12 cellular contexts compared by ENCODE assay signal in the genomic region with DNA sequence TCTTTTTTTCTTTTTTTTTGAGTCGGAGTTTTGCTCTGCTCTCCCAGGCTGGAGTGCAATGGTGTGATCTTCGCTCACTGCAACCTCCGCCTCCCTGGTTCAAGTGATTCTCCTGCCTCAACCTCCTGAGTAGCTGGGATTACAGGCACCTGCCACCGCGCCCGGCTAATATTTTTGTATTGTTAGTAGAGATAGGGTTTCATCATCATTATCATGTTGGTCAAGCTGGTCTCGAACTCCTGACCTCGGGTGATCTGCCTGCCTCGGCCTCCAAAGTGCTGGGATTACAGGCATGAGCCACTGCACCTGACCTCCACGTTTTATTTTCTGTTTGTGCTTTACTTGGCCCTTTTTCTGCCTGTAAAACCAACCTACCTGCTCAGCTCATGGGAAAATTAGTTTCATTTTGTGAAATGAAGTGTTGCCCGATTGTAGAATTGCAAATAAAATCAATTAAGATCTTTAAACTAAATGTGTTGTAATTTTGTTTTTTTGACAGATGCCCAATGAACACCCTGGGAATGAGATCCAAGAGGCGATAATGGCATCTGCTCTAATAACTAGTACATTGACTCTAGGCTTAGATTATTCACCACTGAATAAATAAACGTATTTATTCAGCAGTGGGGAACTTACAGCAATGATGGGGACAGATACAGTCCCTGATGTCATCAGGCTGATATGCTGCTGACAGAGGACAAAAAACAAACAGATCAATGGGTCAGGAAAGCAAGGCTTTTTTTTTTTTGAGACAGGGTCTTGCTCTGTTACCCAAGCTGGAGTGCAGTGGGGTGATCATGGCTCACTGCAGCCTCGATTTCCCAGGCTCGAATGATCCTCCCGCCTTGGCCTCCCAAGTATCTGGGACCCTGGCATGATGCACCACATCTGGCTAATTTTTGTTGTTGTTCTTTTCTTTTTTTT. TPM values are rescaled to one million over a fixed set of nuclear protein-coding genes. Genes with fewer than 3 reads are reported as not detected.
DNase-seq lines count a peak whose midpoint lies in the region; TF ChIP-seq lines count a peak whose summit lies in the region.
"Had no signal": no experiment of that assay in that cellular context is flagged by ENCODE, and none has a peak within 500 bp of the region (broad histone marks: within the 10 kb centered on the region; RNA-seq: fewer than 3 reads in every experiment).

No MANE protein-coding gene starts in this region.

- peaks cover 9% of the 10 kb centered on the region for H3K36me3 Mint-ChIP-seq in activated T-helper 2 cell treated with anti-CD3 and anti-CD28 coated beads, Interferon-gamma antibody, Interleukin-2, Interleukin-4, amounts not matched to agents 10 μg/mL and 5 μg/mL and 100 μg/mL, durations not matched to agents 14 hours and 24 hours and 36 hours (ENCODE audit: low read depth)
- H3K36me3 Mint-ChIP-seq in nephron (ENCODE audit: low read depth) = peaks cover 10% of the 10 kb centered on the region

- TF ChIP-seq CTCF in nephron (IDR thresholded peaks at IDR 0.05; ENCODE audit: unreplicated experiment in 3 of 3) = no peak
- TF ChIP-seq CTCF in esophagus squamous epithelium (IDR thresholded peaks at IDR 0.05) = no peak
- TF ChIP-seq CTCF in sigmoid colon (IDR thresholded peaks at IDR 0.05) = no peak

- no peaks in the 10 kb centered on the region for H3K27me3 Mint-ChIP-seq in activated T-helper 2 cell treated with anti-CD3 and anti-CD28 coated beads, Interferon-gamma antibody, Interleukin-2, Interleukin-4, amounts not matched to agents 10 μg/mL and 5 μg/mL and 100 μg/mL, durations not matched to agents 14 hours and 24 hours and 36 hours (ENCODE audit: low read depth)
- H3K27me3 Mint-ChIP-seq in nephron (ENCODE audit: low read depth) = no peaks in the 10 kb centered on the region

- peak overlapping the region; percentile 55 for H3K27ac Mint-ChIP-seq in activated T-helper 2 cell treated with anti-CD3 and anti-CD28 coated beads, Interferon-gamma antibody, Interleukin-2, Interleukin-4, amounts not matched to agents 10 μg/mL and 5 μg/mL and 100 μg/mL, durations not matched to agents 14 hours and 24 hours and 36 hours
- H3K27ac Mint-ChIP-seq in nephron = peak overlapping the region; percentile 40 to 88 (median 66)

- no peaks in the 10 kb centered on the region for H3K36me3 ChIP-seq in esophagus squamous epithelium
- H3K36me3 ChIP-seq in sigmoid colon = no peaks in the 10 kb centered on the region

- H3K4me3 Mint-ChIP-seq in activated T-helper 2 cell treated with anti-CD3 and anti-CD28 coated beads, Interferon-gamma antibody, Interleukin-2, Interleukin-4, amounts not matched to agents 10 μg/mL and 5 μg/mL and 100 μg/mL, durations not matched to agents 14 hours and 24 hours and 36 hours (ENCODE audit: low read depth) = peak overlapping the region; percentile 60
- peak overlapping the region; percentile 70 to 80 (median 78) for H3K4me3 Mint-ChIP-seq in nephron

- 87 to 88% methylated on average over 16 of the region's 16 CpGs for WGBS in esophagus squamous epithelium, 2 donors
- WGBS in sigmoid colon, 2 donors = 93 to 94% methylated on average over 16 of the region's 16 CpGs

- H3K27me3 ChIP-seq in esophagus squamous epithelium (no peaks in the 10 kb centered on the region), sigmoid colon (no peaks in the 10 kb centered on the region)
- H3K27me3 ChIP-seq: heart left ventricle had no signal

- H3K9me3 ChIP-seq in esophagus squamous epithelium (no peaks in the 10 kb centered on the region), sigmoid colon (no peaks in the 10 kb centered on the region)
- H3K9me3 ChIP-seq: heart left ventricle had no signal

- DNase-seq in DMS153 (lab: John Stamatoyannopoulos, UW) (peak; percentile 25), DMS153 treated with DMSO at 0.1 percent for 48 hours (lab: John Stamatoyannopoulos, UW; ENCODE audit: unreplicated experiment) (no peak), HEK293T (ENCODE audit: extremely low spot score) (no peak), esophagus squamous epithelium (lab: John Stamatoyannopoulos, UW) (no peak), COR-L47 (lab: John Stamatoyannopoulos, UW) (no peak), sigmoid colon (no peak)
- DNase-seq in activated T-helper 2 cell treated with anti-CD3 and anti-CD28 coated beads, Interferon-gamma antibody, Interleukin-2, Interleukin-4, amounts not matched to agents 10 μg/mL and 5 μg/mL and 100 μg/mL, durations not matched to agents 14 hours and 24 hours and 36 hours (ENCODE audit: low spot score) = no peak
- DNase-seq: caudate nucleus, heart left ventricle, NCI-H1105 had no signal

- peak overlapping the region in 1 of 4 donors; percentile 11 for H3K27ac ChIP-seq in esophagus squamous epithelium
- peak overlapping the region in 1 of 4 donors; percentile 99 for H3K27ac ChIP-seq in sigmoid colon

- H3K4me1 ChIP-seq in esophagus squamous epithelium (peaks cover 25 to 75% (median 38%) of the 10 kb centered on the region in 3 donors), sigmoid colon (peaks cover 4 to 29% (median 23%) of the 10 kb centered on the region in 4 donors)

- POLR2A ChIA-PET in HEK293T (lab: Yijun Ruan, JAX) = no interaction called here

- no peaks in the 10 kb centered on the region for H3K9me3 Mint-ChIP-seq in activated T-helper 2 cell treated with anti-CD3 and anti-CD28 coated beads, Interferon-gamma antibody, Interleukin-2, Interleukin-4, amounts not matched to agents 10 μg/mL and 5 μg/mL and 100 μg/mL, durations not matched to agents 14 hours and 24 hours and 36 hours
- H3K9me3 Mint-ChIP-seq in nephron = no peaks in the 10 kb centered on the region

- TF ChIP-seq POLR2A in esophagus squamous epithelium (IDR thresholded peaks at IDR 0.05) = no peak
- no peak for TF ChIP-seq POLR2A in sigmoid colon (IDR thresholded peaks at IDR 0.05)

- peaks cover 16% of the 10 kb centered on the region for H3K4me1 Mint-ChIP-seq in activated T-helper 2 cell treated with anti-CD3 and anti-CD28 coated beads, Interferon-gamma antibody, Interleukin-2, Interleukin-4, amounts not matched to agents 10 μg/mL and 5 μg/mL and 100 μg/mL, durations not matched to agents 14 hours and 24 hours and 36 hours (ENCODE audit: low read depth)
- H3K4me1 Mint-ChIP-seq in nephron = peaks cover 21% of the 10 kb centered on the region

- intact Hi-C loops in activated T-helper 2 cell treated with anti-CD3 and anti-CD28 coated beads, Interferon-gamma antibody, Interleukin-2, Interleukin-4, amounts not matched to agents 10 μg/mL and 5 μg/mL and 100 μg/mL, durations not matched to agents 14 hours and 24 hours and 36 hours (cut with micrococcal nuclease) = no loop called here
- intact Hi-C loops in esophagus squamous epithelium (cut with DNase I) (no loop called here), sigmoid colon (cut with DNase I) (no loop called here)

- CTCF ChIA-PET in HEK293T (lab: Yijun Ruan, JAX) = interaction anchor here (0.6 kb wide), 2 partner anchors 9 to 93 kb away, joined by 4 read pairs; no protein-coding TSS in a partner anchor

- no peak for TF ChIP-seq EP300 in sigmoid colon (IDR thresholded peaks at IDR 0.05)

- H3K4me3 ChIP-seq in esophagus squamous epithelium = no peak overlapping the region
- H3K4me3 ChIP-seq in sigmoid colon = no peak overlapping the region
- H3K4me3 ChIP-seq: heart left ventricle, skin epidermis had no signal

TF ChIP-seq in HEK293T, 16 proteins besides CTCF, POLR2A, EP300 and RAD21:
- 0 out of 2 replicates have a peak, but pooled peaks have one; percentile 13 for TF ChIP-seq ZNF384 (IDR thresholded peaks at IDR 0.05)
- TF ChIP-seq, protein P1, sequence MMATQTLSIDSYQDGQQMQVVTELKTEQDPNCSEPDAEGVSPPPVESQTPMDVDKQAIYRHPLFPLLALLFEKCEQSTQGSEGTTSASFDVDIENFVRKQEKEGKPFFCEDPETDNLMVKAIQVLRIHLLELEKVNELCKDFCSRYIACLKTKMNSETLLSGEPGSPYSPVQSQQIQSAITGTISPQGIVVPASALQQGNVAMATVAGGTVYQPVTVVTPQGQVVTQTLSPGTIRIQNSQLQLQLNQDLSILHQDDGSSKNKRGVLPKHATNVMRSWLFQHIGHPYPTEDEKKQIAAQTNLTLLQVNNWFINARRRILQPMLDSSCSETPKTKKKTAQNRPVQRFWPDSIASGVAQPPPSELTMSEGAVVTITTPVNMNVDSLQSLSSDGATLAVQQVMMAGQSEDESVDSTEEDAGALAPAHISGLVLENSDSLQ (IDR thresholded peaks at IDR 0.05) = no peak

RNA-seq across cellular contexts. Expression of a gene that starts 2.2 kb away (rescaled TPM):
- 85.9 and 86.1 TPM in 2 replicates for total RNA-seq in activated T-helper 2 cell treated with anti-CD3 and anti-CD28 coated beads, Interferon-gamma antibody, Interleukin-2, Interleukin-4, amounts not matched to agents 10 μg/mL and 5 μg/mL and 100 μg/mL, durations not matched to agents 14 hours and 24 hours and 36 hours
- total RNA-seq in esophagus squamous epithelium (10 to 100 TPM; 11.3 to 44.0 (median 26.0) TPM), sigmoid colon (10 to 100 TPM; 17.5 to 42.1 (median 28.7) TPM)
- 100 to 1,000 TPM in 1 of 3 donors, 10 to 100 TPM in 2; 67.0 to 103 (median 82.9) TPM for polyA plus RNA-seq in sigmoid colon

RNA-seq across cellular contexts. Expression of a gene that starts 24.0 kb away (rescaled TPM):
- 7.1 and 7.4 TPM in 2 replicates for total RNA-seq in activated T-helper 2 cell treated with anti-CD3 and anti-CD28 coated beads, Interferon-gamma antibody, Interleukin-2, Interleukin-4, amounts not matched to agents 10 μg/mL and 5 μg/mL and 100 μg/mL, durations not matched to agents 14 hours and 24 hours and 36 hours
- total RNA-seq in esophagus squamous epithelium (10 to 100 TPM; 17.0 to 37.1 (median 19.2) TPM), sigmoid colon (10 to 100 TPM in 3 of 4 donors, 1 to 10 TPM in 1; 7.1 to 31.6 (median 24.0) TPM)
- polyA plus RNA-seq in sigmoid colon = 10 to 100 TPM in 1 of 3 donors, 1 to 10 TPM in 2; 2.3 to 10.3 (median 2.4) TPM

RNA-seq across cellular contexts. Expression of a gene that starts 25.2 kb away (rescaled TPM):
- 10.2 and 13.0 TPM in 2 replicates for total RNA-seq in activated T-helper 2 cell treated with anti-CD3 and anti-CD28 coated beads, Interferon-gamma antibody, Interleukin-2, Interleukin-4, amounts not matched to agents 10 μg/mL and 5 μg/mL and 100 μg/mL, durations not matched to agents 14 hours and 24 hours and 36 hours
- total RNA-seq in esophagus squamous epithelium = 10 to 100 TPM; 34.5 to 78.9 (median 61.7) TPM
- 100 to 1,000 TPM; 283 to 383 (median 303) TPM for total RNA-seq in sigmoid colon
- 10 to 100 TPM; 25.8 to 46.2 (median 42.1) TPM for polyA plus RNA-seq in sigmoid colon

RNA-seq across cellular contexts. Expression of a gene that starts 44.9 kb away (rescaled TPM):
- total RNA-seq in activated T-helper 2 cell treated with anti-CD3 and anti-CD28 coated beads, Interferon-gamma antibody, Interleukin-2, Interleukin-4, amounts not matched to agents 10 μg/mL and 5 μg/mL and 100 μg/mL, durations not matched to agents 14 hours and 24 hours and 36 hours = 0.89 and 1.7 TPM in 2 replicates
- total RNA-seq in esophagus squamous epithelium = 1 to 10 TPM; 2.9 to 8.8 (median 4.4) TPM
- 1 to 10 TPM; 6.5 to 8.9 (median 8.4) TPM for total RNA-seq in sigmoid colon
- polyA plus RNA-seq in sigmoid colon = 1 to 10 TPM in 2 of 3 donors, under 1 TPM in 1; 0.92 to 4.9 (median 3.6) TPM

RNA-seq across cellular contexts. Expression of a gene that starts 56.8 kb away (rescaled TPM):
- 336 and 347 TPM in 2 replicates for total RNA-seq in activated T-helper 2 cell treated with anti-CD3 and anti-CD28 coated beads, Interferon-gamma antibody, Interleukin-2, Interleukin-4, amounts not matched to agents 10 μg/mL and 5 μg/mL and 100 μg/mL, durations not matched to agents 14 hours and 24 hours and 36 hours
- total RNA-seq in esophagus squamous epithelium (100 to 1,000 TPM; 102 to 162 (median 128) TPM), sigmoid colon (100 to 1,000 TPM in 1 of 4 donors, 10 to 100 TPM in 3; 62.8 to 100 (median 76.1) TPM)
- 100 to 1,000 TPM in 1 of 3 donors, 10 to 100 TPM in 2; 80.5 to 224 (median 83.9) TPM for polyA plus RNA-seq in sigmoid colon
